11 cellular contexts compared by ENCODE assay signal in genomic region chr6:88967891-88968290, GRCh38.
"Had no signal": no experiment of that assay in that cellular context is flagged by ENCODE, and none has a peak within 500 bp of the region (broad histone marks: within the 10 kb centered on the region; RNA-seq: fewer than 3 reads in every experiment).

No MANE protein-coding gene starts in this region.

- H3K9ac ChIP-seq: GM23248, KMS-11 had no signal

- H3K9me3 ChIP-seq: HAP-1 had no signal

- ATAC-seq: HCT116 had no signal

- H3K27ac ChIP-seq: GM23248, HL-60, KMS-11 had no signal

- DNase-seq: GM23248, GOT3, H7, HFFc6, IMR-90, Karpas-422, KBM-7 had no signal

- H3K4me2 ChIP-seq: KMS-11 had no signal

- H2AFZ ChIP-seq: GM23248 had no signal

- H3K4me3 ChIP-seq: GM23248, HAP-1 had no signal
